Comparison of ENCODE assay signal across 9 cellular contexts in genomic region chr12:117032593-117033381, GRCh38.
DNase-seq lines count a peak whose midpoint lies in the region; ATAC-seq and TF ChIP-seq lines count a peak whose summit lies in the region.
"Had no signal": no experiment of that assay in that cellular context is flagged by ENCODE, and none has a peak within 500 bp of the region (broad histone marks: within the 10 kb centered on the region; RNA-seq: fewer than 3 reads in every experiment).

No MANE protein-coding gene starts in this region.

- peak; percentile 43 to 64 (median 55) for TF ChIP-seq POLR2A in body of pancreas (IDR thresholded peaks at IDR 0.05)
- TF ChIP-seq POLR2A in right lobe of liver (IDR thresholded peaks at IDR 0.05), result no peak

- ATAC-seq in activated naive CD8-positive, alpha-beta T cell treated with anti-CD3 and anti-CD28 coated beads, Interleukin-2, amount 10 ng/mL, durations not matched to agents 7 days and 5 days (ENCODE audit: low read depth), result no peak
- peak; percentile 85 for ATAC-seq in body of pancreas
- peak; percentile 58 to 75 (median 60) for ATAC-seq in right lobe of liver
- peak; percentile 65 for ATAC-seq in aorta (ENCODE audit: low FRiP score)
- no peak for ATAC-seq in stimulated activated effector memory CD8-positive, alpha-beta T cell treated with anti-CD3 and anti-CD28 coated beads, Interleukin-12 subunit alpha, Interleukin-12 subunit beta, amount 100 ng/mL, for 72 hours
- ATAC-seq in HG03159 (IDR thresholded peaks at IDR 0.05; ENCODE audit: unreplicated experiment), result no peak

- H3K4me3 ChIP-seq in body of pancreas (no peak overlapping the region), right lobe of liver (no peak overlapping the region), aorta (ENCODE audit: low read length in 2 of 2) (no peak overlapping the region)

- H3K27me3 ChIP-seq in body of pancreas (no peaks in the 10 kb centered on the region), right lobe of liver (no peaks in the 10 kb centered on the region), aorta (ENCODE audit: control insufficient read depth in 1 of 2, insufficient read depth in 2 of 2, low read length in 1 of 2) (no peaks in the 10 kb centered on the region)

- DNase-seq in activated naive CD8-positive, alpha-beta T cell treated with anti-CD3 and anti-CD28 coated beads, Interleukin-2, amount 10 ng/mL, durations not matched to agents 7 days and 5 days, result peak; percentile 27
- DNase-seq in activated naive CD8-positive, alpha-beta T cell treated with anti-CD3 and anti-CD28 coated beads for 36 hours, result no peak
- DNase-seq in body of pancreas, result peak; percentile 82 to 90 (median 86)
- peak in 1 of 3 donors; percentile 40 for DNase-seq in right lobe of liver
- peak in 1 of 2 donors; percentile 65 for DNase-seq in aorta
- DNase-seq in stimulated activated effector memory CD8-positive, alpha-beta T cell treated with anti-CD3 and anti-CD28 coated beads, Interleukin-12 subunit alpha, Interleukin-12 subunit beta, amount 100 ng/mL, for 72 hours (ENCODE audit: low spot score in 2 of 2), result no peak
- DNase-seq in SW480 (ENCODE audit: low spot score), result no peak
- DNase-seq: stimulated activated naive CD4-positive, alpha-beta T cell treated with Interleukin-2 at 50 U/mL for 16 hours had no signal

- no peaks in the 10 kb centered on the region for H3K9me3 Mint-ChIP-seq in activated naive CD8-positive, alpha-beta T cell treated with anti-CD3 and anti-CD28 coated beads, Interleukin-2, amount 10 ng/mL, durations not matched to agents 7 days and 5 days
- H3K9me3 Mint-ChIP-seq in activated naive CD8-positive, alpha-beta T cell treated with anti-CD3 and anti-CD28 coated beads for 36 hours, result no peaks in the 10 kb centered on the region
- no peaks in the 10 kb centered on the region for H3K9me3 Mint-ChIP-seq in stimulated activated effector memory CD8-positive, alpha-beta T cell treated with anti-CD3 and anti-CD28 coated beads, Interleukin-12 subunit alpha, Interleukin-12 subunit beta, amount 100 ng/mL, for 72 hours

- peaks cover 3% of the 10 kb centered on the region for H3K36me3 Mint-ChIP-seq in activated naive CD8-positive, alpha-beta T cell treated with anti-CD3 and anti-CD28 coated beads, Interleukin-2, amount 10 ng/mL, durations not matched to agents 7 days and 5 days
- H3K36me3 Mint-ChIP-seq in activated naive CD8-positive, alpha-beta T cell treated with anti-CD3 and anti-CD28 coated beads for 36 hours, result no peaks in the 10 kb centered on the region
- H3K36me3 Mint-ChIP-seq in stimulated activated effector memory CD8-positive, alpha-beta T cell treated with anti-CD3 and anti-CD28 coated beads, Interleukin-12 subunit alpha, Interleukin-12 subunit beta, amount 100 ng/mL, for 72 hours, result peaks cover 15% of the 10 kb centered on the region

- H3K4me3 Mint-ChIP-seq in activated naive CD8-positive, alpha-beta T cell treated with anti-CD3 and anti-CD28 coated beads, Interleukin-2, amount 10 ng/mL, durations not matched to agents 7 days and 5 days, result no peak overlapping the region
- no peak overlapping the region for H3K4me3 Mint-ChIP-seq in activated naive CD8-positive, alpha-beta T cell treated with anti-CD3 and anti-CD28 coated beads for 36 hours
- H3K4me3 Mint-ChIP-seq in stimulated activated effector memory CD8-positive, alpha-beta T cell treated with anti-CD3 and anti-CD28 coated beads, Interleukin-12 subunit alpha, Interleukin-12 subunit beta, amount 100 ng/mL, for 72 hours, result no peak overlapping the region

- POLR2A ChIA-PET in activated naive CD8-positive, alpha-beta T cell treated with anti-CD3 and anti-CD28 coated beads, Interleukin-2, amount 10 ng/mL, durations not matched to agents 7 days and 5 days (lab: Charles Lee), result no interaction called here

- H3K4me1 ChIP-seq in body of pancreas, result peaks cover 64% of the 10 kb centered on the region
- H3K4me1 ChIP-seq in right lobe of liver, result no peaks in the 10 kb centered on the region
- H3K4me1 ChIP-seq in aorta (ENCODE audit: control insufficient read depth in 1 of 2, insufficient read depth in 2 of 2, low read length in 2 of 2), result no peaks in the 10 kb centered on the region

- peak overlapping the region; percentile 80 to 86 (median 82) for H3K27ac ChIP-seq in body of pancreas
- no peak overlapping the region for H3K27ac ChIP-seq in right lobe of liver
- no peak overlapping the region for H3K27ac ChIP-seq in aorta (ENCODE audit: low read depth in 1 of 2, low read length in 2 of 2)

- H3K9me3 ChIP-seq in body of pancreas (no peaks in the 10 kb centered on the region), right lobe of liver (no peaks in the 10 kb centered on the region), aorta (ENCODE audit: control insufficient read depth, low read length) (no peaks in the 10 kb centered on the region)

- no peaks in the 10 kb centered on the region for H3K27me3 Mint-ChIP-seq in activated naive CD8-positive, alpha-beta T cell treated with anti-CD3 and anti-CD28 coated beads, Interleukin-2, amount 10 ng/mL, durations not matched to agents 7 days and 5 days
- H3K27me3 Mint-ChIP-seq in activated naive CD8-positive, alpha-beta T cell treated with anti-CD3 and anti-CD28 coated beads for 36 hours, result no peaks in the 10 kb centered on the region

- H3K4me1 Mint-ChIP-seq in activated naive CD8-positive, alpha-beta T cell treated with anti-CD3 and anti-CD28 coated beads, Interleukin-2, amount 10 ng/mL, durations not matched to agents 7 days and 5 days, result peaks cover 3% of the 10 kb centered on the region
- H3K4me1 Mint-ChIP-seq in activated naive CD8-positive, alpha-beta T cell treated with anti-CD3 and anti-CD28 coated beads for 36 hours, result peaks cover 2% of the 10 kb centered on the region
- no peaks in the 10 kb centered on the region for H3K4me1 Mint-ChIP-seq in stimulated activated effector memory CD8-positive, alpha-beta T cell treated with anti-CD3 and anti-CD28 coated beads, Interleukin-12 subunit alpha, Interleukin-12 subunit beta, amount 100 ng/mL, for 72 hours

- peak in 1 of 7 experiments; percentile 6 for TF ChIP-seq CTCF in body of pancreas (IDR thresholded peaks at IDR 0.05)
- TF ChIP-seq CTCF in right lobe of liver (IDR thresholded peaks at IDR 0.05), result no peak

- 41 to 57% methylated on average over 15 to 34 of the region's 34 CpGs for WGBS in body of pancreas, 2 donors
- 21% methylated on average over 12 of the region's 34 CpGs for WGBS in right lobe of liver (ENCODE audit: insufficient coverage, low coverage, low lambda C conversion rate, missing lambda C conversion rate)
- WGBS in aorta, 2 donors, result 22 to 35% methylated on average over 34 of the region's 34 CpGs

- intact Hi-C loops in body of pancreas (cut with DNase I) (no loop called here), right lobe of liver (cut with DNase I) (no loop called here), aorta (cut with DNase I) (no loop called here)

- no peak overlapping the region for H3K27ac Mint-ChIP-seq in activated naive CD8-positive, alpha-beta T cell treated with anti-CD3 and anti-CD28 coated beads, Interleukin-2, amount 10 ng/mL, durations not matched to agents 7 days and 5 days
- no peak overlapping the region for H3K27ac Mint-ChIP-seq in activated naive CD8-positive, alpha-beta T cell treated with anti-CD3 and anti-CD28 coated beads for 36 hours
- H3K27ac Mint-ChIP-seq in stimulated activated effector memory CD8-positive, alpha-beta T cell treated with anti-CD3 and anti-CD28 coated beads, Interleukin-12 subunit alpha, Interleukin-12 subunit beta, amount 100 ng/mL, for 72 hours, result no peak overlapping the region

- H3K36me3 ChIP-seq in body of pancreas (replicated peaks in 1 of 2; ENCODE audit: insufficient read depth in 1 of 2, low read depth in 2 of 2) (no peaks in the 10 kb centered on the region), right lobe of liver (peaks cover 0 to 4% (median 2%) of the 10 kb centered on the region in 4 donors), aorta (ENCODE audit: control insufficient read depth in 1 of 2, insufficient read depth in 2 of 2, low read length in 1 of 2) (peaks cover 2 to 3% of the 10 kb centered on the region in 2 donors)

Comparison
In these comparisons a context has a peak if more than half of its experiments do, and no peak if none do; other contexts are left out.
1. DNase-seq: peak in activated naive CD8-positive, alpha-beta T cell treated with anti-CD3 and anti-CD28 coated beads, Interleukin-2, amount 10 ng/mL, durations not matched to agents 7 days and 5 days (single experiment) and body of pancreas (4 of 4); none in activated naive CD8-positive, alpha-beta T cell treated with anti-CD3 and anti-CD28 coated beads for 36 hours (single experiment), stimulated activated effector memory CD8-positive, alpha-beta T cell treated with anti-CD3 and anti-CD28 coated beads, Interleukin-12 subunit alpha, Interleukin-12 subunit beta, amount 100 ng/mL, for 72 hours (0 of 2) and SW480 (single experiment).
2. ATAC-seq: peak in body of pancreas (single experiment), right lobe of liver (4 of 4) and aorta (single experiment); none in activated naive CD8-positive, alpha-beta T cell treated with anti-CD3 and anti-CD28 coated beads, Interleukin-2, amount 10 ng/mL, durations not matched to agents 7 days and 5 days (single experiment), stimulated activated effector memory CD8-positive, alpha-beta T cell treated with anti-CD3 and anti-CD28 coated beads, Interleukin-12 subunit alpha, Interleukin-12 subunit beta, amount 100 ng/mL, for 72 hours (single experiment) and HG03159 (single experiment).
3. H3K27ac ChIP-seq: peak in body of pancreas (4 of 4); none in right lobe of liver (0 of 3) and aorta (0 of 2).